In genomic region chr11:32266611-32267010, GRCh38 we compare ENCODE assay signal across 17 cellular contexts.
DNase-seq lines count a peak whose midpoint lies in the region; ATAC-seq and TF ChIP-seq lines count a peak whose summit lies in the region.
"Had no signal": no experiment of that assay in that cellular context is flagged by ENCODE, and none has a peak within 500 bp of the region (broad histone marks: within the 10 kb centered on the region; RNA-seq: fewer than 3 reads in every experiment).

No MANE protein-coding gene starts in this region.

- WGBS in upper lobe of left lung, 2 donors, result 66 to 69% methylated on average over 4 of the region's 4 CpGs

- no peak for TF ChIP-seq EP300 in upper lobe of left lung (IDR thresholded peaks at IDR 0.05)

- H3K4me3 ChIP-seq in upper lobe of left lung, result no peak overlapping the region

- ATAC-seq in upper lobe of left lung (ENCODE audit: low FRiP score in 2 of 2), result no peak

- no peaks in the 10 kb centered on the region for H3K4me1 ChIP-seq in upper lobe of left lung

- H3K27me3 ChIP-seq in upper lobe of left lung, result no peaks in the 10 kb centered on the region

- TF ChIP-seq POLR2A in upper lobe of left lung (IDR thresholded peaks at IDR 0.05), result no peak

- H3K27ac ChIP-seq in upper lobe of left lung, result no peak overlapping the region
- H3K27ac ChIP-seq: C4-2B had no signal

- no peaks in the 10 kb centered on the region for H3K9me3 ChIP-seq in upper lobe of left lung

- no peak for TF ChIP-seq CTCF in upper lobe of left lung (IDR thresholded peaks at IDR 0.05)

- H3K36me3 ChIP-seq in upper lobe of left lung, result no peaks in the 10 kb centered on the region

- DNase-seq in A172 (ENCODE audit: low spot score) (peak; percentile 5), NCI-H226 (peak; percentile 24), amniotic epithelial cell (ENCODE audit: low read depth) (peak; percentile 80), iris pigment epithelial cell (ENCODE audit: low read depth) (peak; percentile 4), C1 segment of cervical spinal cord (lab: John Stamatoyannopoulos, UW) (no peak), NOMO-1 treated with DMSO at 0.1 percent for 48 hours (lab: John Stamatoyannopoulos, UW; ENCODE audit: unreplicated experiment) (no peak), AG08396 (ENCODE audit: low spot score) (no peak), upper lobe of left lung (no peak)
- DNase-seq: 8988T, COR-L47, H7, MM.1S, NCI-H1092 treated with DMSO at 0.1 percent for 48 hours, NCI-H1694, NCI-H524, SHP77 had no signal

Comparison
In these comparisons a context has a peak if more than half of its experiments do, and no peak if none do; other contexts are left out.
1. DNase-seq: peak in A172 (single experiment), NCI-H226 (single experiment), amniotic epithelial cell (single experiment) and iris pigment epithelial cell (single experiment); none in C1 segment of cervical spinal cord (0 of 14), NOMO-1 treated with DMSO at 0.1 percent for 48 hours (single experiment), AG08396 (single experiment) and upper lobe of left lung (0 of 2).